ENCODE assay signal across 1 cellular context in genomic region chr11:124935548-124936514, GRCh38.
TF ChIP-seq lines count a peak whose summit lies in the region.

A gene with protein sequence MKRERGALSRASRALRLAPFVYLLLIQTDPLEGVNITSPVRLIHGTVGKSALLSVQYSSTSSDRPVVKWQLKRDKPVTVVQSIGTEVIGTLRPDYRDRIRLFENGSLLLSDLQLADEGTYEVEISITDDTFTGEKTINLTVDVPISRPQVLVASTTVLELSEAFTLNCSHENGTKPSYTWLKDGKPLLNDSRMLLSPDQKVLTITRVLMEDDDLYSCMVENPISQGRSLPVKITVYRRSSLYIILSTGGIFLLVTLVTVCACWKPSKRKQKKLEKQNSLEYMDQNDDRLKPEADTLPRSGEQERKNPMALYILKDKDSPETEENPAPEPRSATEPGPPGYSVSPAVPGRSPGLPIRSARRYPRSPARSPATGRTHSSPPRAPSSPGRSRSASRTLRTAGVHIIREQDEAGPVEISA (minus strand): TSS chr11:124936047. CDS start chr11:124936006, 41 bp downstream.

TF ChIP-seq in HepG2, 621 proteins besides CTCF, POLR2A, EP300 and RAD21 (continued from another document):
- TF ChIP-seq AHDC1 (CRISPR knock-in tag; IDR thresholded peaks at IDR 0.05; ENCODE audit: borderline replicate concordance) (no peak; the same call in 1 of the 2 replicates), NFYC (CRISPR knock-in tag; IDR thresholded peaks at IDR 0.05) (no peak; the same call in 1 of the 2 replicates), TEAD3 (CRISPR knock-in tag; optimal IDR thresholded peaks at IDR 0.05; ENCODE audit: borderline replicate concordance) (no peak), GPN1 (CRISPR knock-in tag; IDR thresholded peaks at IDR 0.05; ENCODE audit: borderline replicate concordance) (no peak), HOXA9 (CRISPR knock-in tag; IDR thresholded peaks at IDR 0.05; ENCODE audit: borderline replicate concordance) (no peak), ZFP1 (CRISPR knock-in tag; IDR thresholded peaks at IDR 0.05) (0 out of 2 replicates have a peak, but pooled peaks have one; percentile 22), ATF7 (IDR thresholded peaks at IDR 0.05) (no peak), ATF7 (CRISPR knock-in tag; IDR thresholded peaks at IDR 0.05) (no peak), ZNF34 (CRISPR knock-in tag; IDR thresholded peaks at IDR 0.05; ENCODE audit: borderline replicate concordance) (no peak), TGIF2 (CRISPR knock-in tag; IDR thresholded peaks at IDR 0.05) (no peak), HNF4A (CRISPR knock-in tag; IDR thresholded peaks at IDR 0.05) (peak; percentile 47), ZNF629 (CRISPR knock-in tag; conservative IDR thresholded peaks at IDR 0.05) (no peak), RBFOX2 (IDR thresholded peaks at IDR 0.05; ENCODE audit: low read depth, low read length) (peak; percentile 65), FIP1L1 (IDR thresholded peaks at IDR 0.05; ENCODE audit: borderline replicate concordance, insufficient read depth, low read depth, low read length) (no peak), CEBPG (CRISPR knock-in tag; IDR thresholded peaks at IDR 0.05) (peak; percentile 15; the same call in 1 of the 2 replicates), KLF13 (CRISPR knock-in tag; IDR thresholded peaks at IDR 0.05) (no peak), ATF3 (CRISPR knock-in tag; IDR thresholded peaks at IDR 0.05) (no peak), CCDC6 (CRISPR knock-in tag; IDR thresholded peaks at IDR 0.05) (no peak), GATAD1 (CRISPR knock-in tag; IDR thresholded peaks at IDR 0.05) (0 out of 2 replicates have a peak, but pooled peaks have one; percentile 17), ZNF569 (CRISPR knock-in tag; IDR thresholded peaks at IDR 0.05; ENCODE audit: borderline replicate concordance) (no peak), ZNF816 (CRISPR knock-in tag; IDR thresholded peaks at IDR 0.05; ENCODE audit: borderline replicate concordance) (no peak), BRCA1 (CRISPR knock-in tag; IDR thresholded peaks at IDR 0.05) (no peak), ZNF646 (CRISPR knock-in tag; IDR thresholded peaks at IDR 0.05) (no peak), MIER2 (CRISPR knock-in tag; IDR thresholded peaks at IDR 0.05) (no peak), REPIN1 (CRISPR knock-in tag; IDR thresholded peaks at IDR 0.05; ENCODE audit: borderline replicate concordance, low read depth) (no peak), KAT2B (IDR thresholded peaks at IDR 0.05; ENCODE audit: borderline replicate concordance, low read depth, low read length) (no peak), POLR2AphosphoS5 (IDR thresholded peaks at IDR 0.05; ENCODE audit: low read depth, low read length) (peak; percentile 67), NFE2L1 (CRISPR knock-in tag; IDR thresholded peaks at IDR 0.05; ENCODE audit: borderline replicate concordance) (no peak)
- TF ChIP-seq, protein P1, sequence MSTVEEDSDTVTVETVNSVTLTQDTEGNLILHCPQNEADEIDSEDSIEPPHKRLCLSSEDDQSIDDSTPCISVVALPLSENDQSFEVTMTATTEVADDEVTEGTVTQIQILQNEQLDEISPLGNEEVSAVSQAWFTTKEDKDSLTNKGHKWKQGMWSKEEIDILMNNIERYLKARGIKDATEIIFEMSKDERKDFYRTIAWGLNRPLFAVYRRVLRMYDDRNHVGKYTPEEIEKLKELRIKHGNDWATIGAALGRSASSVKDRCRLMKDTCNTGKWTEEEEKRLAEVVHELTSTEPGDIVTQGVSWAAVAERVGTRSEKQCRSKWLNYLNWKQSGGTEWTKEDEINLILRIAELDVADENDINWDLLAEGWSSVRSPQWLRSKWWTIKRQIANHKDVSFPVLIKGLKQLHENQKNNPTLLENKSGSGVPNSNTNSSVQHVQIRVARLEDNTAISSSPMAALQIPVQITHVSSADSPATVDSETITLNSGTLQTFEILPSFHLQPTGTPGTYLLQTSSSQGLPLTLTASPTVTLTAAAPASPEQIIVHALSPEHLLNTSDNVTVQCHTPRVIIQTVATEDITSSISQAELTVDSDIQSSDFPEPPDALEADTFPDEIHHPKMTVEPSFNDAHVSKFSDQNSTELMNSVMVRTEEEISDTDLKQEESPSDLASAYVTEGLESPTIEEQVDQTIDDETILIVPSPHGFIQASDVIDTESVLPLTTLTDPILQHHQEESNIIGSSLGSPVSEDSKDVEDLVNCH (CRISPR knock-in tag; IDR thresholded peaks at IDR 0.05) = no peak
- TF ChIP-seq, protein P2, sequence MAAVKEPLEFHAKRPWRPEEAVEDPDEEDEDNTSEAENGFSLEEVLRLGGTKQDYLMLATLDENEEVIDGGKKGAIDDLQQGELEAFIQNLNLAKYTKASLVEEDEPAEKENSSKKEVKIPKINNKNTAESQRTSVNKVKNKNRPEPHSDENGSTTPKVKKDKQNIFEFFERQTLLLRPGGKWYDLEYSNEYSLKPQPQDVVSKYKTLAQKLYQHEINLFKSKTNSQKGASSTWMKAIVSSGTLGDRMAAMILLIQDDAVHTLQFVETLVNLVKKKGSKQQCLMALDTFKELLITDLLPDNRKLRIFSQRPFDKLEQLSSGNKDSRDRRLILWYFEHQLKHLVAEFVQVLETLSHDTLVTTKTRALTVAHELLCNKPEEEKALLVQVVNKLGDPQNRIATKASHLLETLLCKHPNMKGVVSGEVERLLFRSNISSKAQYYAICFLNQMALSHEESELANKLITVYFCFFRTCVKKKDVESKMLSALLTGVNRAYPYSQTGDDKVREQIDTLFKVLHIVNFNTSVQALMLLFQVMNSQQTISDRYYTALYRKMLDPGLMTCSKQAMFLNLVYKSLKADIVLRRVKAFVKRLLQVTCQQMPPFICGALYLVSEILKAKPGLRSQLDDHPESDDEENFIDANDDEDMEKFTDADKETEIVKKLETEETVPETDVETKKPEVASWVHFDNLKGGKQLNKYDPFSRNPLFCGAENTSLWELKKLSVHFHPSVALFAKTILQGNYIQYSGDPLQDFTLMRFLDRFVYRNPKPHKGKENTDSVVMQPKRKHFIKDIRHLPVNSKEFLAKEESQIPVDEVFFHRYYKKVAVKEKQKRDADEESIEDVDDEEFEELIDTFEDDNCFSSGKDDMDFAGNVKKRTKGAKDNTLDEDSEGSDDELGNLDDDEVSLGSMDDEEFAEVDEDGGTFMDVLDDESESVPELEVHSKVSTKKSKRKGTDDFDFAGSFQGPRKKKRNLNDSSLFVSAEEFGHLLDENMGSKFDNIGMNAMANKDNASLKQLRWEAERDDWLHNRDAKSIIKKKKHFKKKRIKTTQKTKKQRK (IDR thresholded peaks at IDR 0.05; ENCODE audit: low read length) = no peak
- TF ChIP-seq, protein P3, sequence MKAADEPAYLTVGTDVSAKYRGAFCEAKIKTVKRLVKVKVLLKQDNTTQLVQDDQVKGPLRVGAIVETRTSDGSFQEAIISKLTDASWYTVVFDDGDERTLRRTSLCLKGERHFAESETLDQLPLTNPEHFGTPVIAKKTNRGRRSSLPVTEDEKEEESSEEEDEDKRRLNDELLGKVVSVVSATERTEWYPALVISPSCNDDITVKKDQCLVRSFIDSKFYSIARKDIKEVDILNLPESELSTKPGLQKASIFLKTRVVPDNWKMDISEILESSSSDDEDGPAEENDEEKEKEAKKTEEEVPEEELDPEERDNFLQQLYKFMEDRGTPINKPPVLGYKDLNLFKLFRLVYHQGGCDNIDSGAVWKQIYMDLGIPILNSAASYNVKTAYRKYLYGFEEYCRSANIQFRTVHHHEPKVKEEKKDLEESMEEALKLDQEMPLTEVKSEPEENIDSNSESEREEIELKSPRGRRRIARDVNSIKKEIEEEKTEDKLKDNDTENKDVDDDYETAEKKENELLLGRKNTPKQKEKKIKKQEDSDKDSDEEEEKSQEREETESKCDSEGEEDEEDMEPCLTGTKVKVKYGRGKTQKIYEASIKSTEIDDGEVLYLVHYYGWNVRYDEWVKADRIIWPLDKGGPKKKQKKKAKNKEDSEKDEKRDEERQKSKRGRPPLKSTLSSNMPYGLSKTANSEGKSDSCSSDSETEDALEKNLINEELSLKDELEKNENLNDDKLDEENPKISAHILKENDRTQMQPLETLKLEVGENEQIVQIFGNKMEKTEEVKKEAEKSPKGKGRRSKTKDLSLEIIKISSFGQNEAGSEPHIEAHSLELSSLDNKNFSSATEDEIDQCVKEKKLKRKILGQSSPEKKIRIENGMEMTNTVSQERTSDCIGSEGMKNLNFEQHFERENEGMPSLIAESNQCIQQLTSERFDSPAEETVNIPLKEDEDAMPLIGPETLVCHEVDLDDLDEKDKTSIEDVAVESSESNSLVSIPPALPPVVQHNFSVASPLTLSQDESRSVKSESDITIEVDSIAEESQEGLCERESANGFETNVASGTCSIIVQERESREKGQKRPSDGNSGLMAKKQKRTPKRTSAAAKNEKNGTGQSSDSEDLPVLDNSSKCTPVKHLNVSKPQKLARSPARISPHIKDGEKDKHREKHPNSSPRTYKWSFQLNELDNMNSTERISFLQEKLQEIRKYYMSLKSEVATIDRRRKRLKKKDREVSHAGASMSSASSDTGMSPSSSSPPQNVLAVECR (CRISPR knock-in tag; IDR thresholded peaks at IDR 0.05; ENCODE audit: borderline replicate concordance) = no peak
- TF ChIP-seq, protein P4, sequence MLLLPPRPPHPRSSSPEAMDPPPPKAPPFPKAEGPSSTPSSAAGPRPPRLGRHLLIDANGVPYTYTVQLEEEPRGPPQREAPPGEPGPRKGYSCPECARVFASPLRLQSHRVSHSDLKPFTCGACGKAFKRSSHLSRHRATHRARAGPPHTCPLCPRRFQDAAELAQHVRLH (CRISPR knock-in tag; IDR thresholded peaks at IDR 0.05; ENCODE audit: borderline replicate concordance, low read depth) = no peak
